ENCODE assay signal across 1 cellular context in genomic region chr14:76956253-76957090, GRCh38.
TF ChIP-seq lines count a peak whose summit lies in the region.

No MANE protein-coding gene starts in this region.

TF ChIP-seq in HepG2, 621 proteins besides CTCF, POLR2A, EP300 and RAD21 (continued from another document and continues in another):
- TF ChIP-seq PAXIP1 (CRISPR knock-in tag; conservative IDR thresholded peaks at IDR 0.05) (peak; percentile 84), ONECUT2 (CRISPR knock-in tag; IDR thresholded peaks at IDR 0.05) (no peak), MBNL3 (CRISPR knock-in tag; conservative IDR thresholded peaks at IDR 0.05) (no peak), HIC2 (CRISPR knock-in tag; IDR thresholded peaks at IDR 0.05; ENCODE audit: low read depth) (peak; percentile 68), NCOR1 (IDR thresholded peaks at IDR 0.05; ENCODE audit: borderline replicate concordance, low read length) (peak; percentile 75; the same call in 1 of the 2 replicates), NFRKB (IDR thresholded peaks at IDR 0.05) (no peak), CAMTA2 (CRISPR knock-in tag; IDR thresholded peaks at IDR 0.05; ENCODE audit: borderline replicate concordance) (no peak), SMARCC2 (IDR thresholded peaks at IDR 0.05) (no peak), XRCC5 (optimal IDR thresholded peaks at IDR 0.05; ENCODE audit: low read length) (peak; percentile 71), RARA (CRISPR knock-in tag; IDR thresholded peaks at IDR 0.05) (peak; percentile 71), PRDM10 (CRISPR knock-in tag; IDR thresholded peaks at IDR 0.05; ENCODE audit: low read depth) (peak; percentile 37; the same call in 1 of the 2 replicates), HMG20B (CRISPR knock-in tag; conservative IDR thresholded peaks at IDR 0.05) (no peak), ZNF329 (CRISPR knock-in tag; IDR thresholded peaks at IDR 0.05; ENCODE audit: low read depth) (no peak), ZSCAN30 (CRISPR knock-in tag; IDR thresholded peaks at IDR 0.05) (no peak), ZNF326 (CRISPR knock-in tag; IDR thresholded peaks at IDR 0.05; ENCODE audit: borderline replicate concordance) (no peak), SKIL (CRISPR knock-in tag; IDR thresholded peaks at IDR 0.05; ENCODE audit: borderline replicate concordance) (peak; percentile 85), ZNF576 (CRISPR knock-in tag; IDR thresholded peaks at IDR 0.05) (no peak), HNRNPK (IDR thresholded peaks at IDR 0.05; ENCODE audit: low read depth, low read length, poor library complexity, severe bottlenecking) (no peak), BORCS8-MEF2B (CRISPR knock-in tag; IDR thresholded peaks at IDR 0.05) (no peak), ZKSCAN1 (IDR thresholded peaks at IDR 0.05; ENCODE audit: low read length) (no peak), ZNF547 (CRISPR knock-in tag; IDR thresholded peaks at IDR 0.05) (no peak), ZNF646 (CRISPR knock-in tag; IDR thresholded peaks at IDR 0.05) (no peak), IRF2 (CRISPR knock-in tag; IDR thresholded peaks at IDR 0.05) (peak; percentile 47; the same call in 1 of the 2 replicates), NR3C1 (CRISPR knock-in tag; IDR thresholded peaks at IDR 0.05) (no peak), USF2 (IDR thresholded peaks at IDR 0.05; ENCODE audit: low read depth, low read length) (no peak), USF2 (CRISPR knock-in tag; IDR thresholded peaks at IDR 0.05; ENCODE audit: borderline replicate concordance) (no peak), KLF16 (CRISPR knock-in tag; IDR thresholded peaks at IDR 0.05) (no peak), ZNF747 (CRISPR knock-in tag; IDR thresholded peaks at IDR 0.05; ENCODE audit: borderline replicate concordance) (0 out of 2 replicates have a peak, but pooled peaks have one; percentile 54), ZNF512 (CRISPR knock-in tag; IDR thresholded peaks at IDR 0.05) (no peak), ZNF552 (CRISPR knock-in tag; IDR thresholded peaks at IDR 0.05; ENCODE audit: borderline replicate concordance) (no peak), HDAC1 (CRISPR knock-in tag; IDR thresholded peaks at IDR 0.05) (no peak; the same call in 1 of the 2 replicates), ARNT (IDR thresholded peaks at IDR 0.05) (no peak), ZNF607 (CRISPR knock-in tag; IDR thresholded peaks at IDR 0.05; ENCODE audit: borderline replicate concordance) (peak; percentile 59; the same call in 1 of the 2 replicates), ZNF605 (CRISPR knock-in tag; IDR thresholded peaks at IDR 0.05) (no peak), NBN (conservative IDR thresholded peaks at IDR 0.05) (no peak), ZNF10 (CRISPR knock-in tag; IDR thresholded peaks at IDR 0.05; ENCODE audit: borderline replicate concordance, low read depth) (no peak), FOXP1 (IDR thresholded peaks at IDR 0.05) (no peak), FOXP1 (CRISPR knock-in tag; IDR thresholded peaks at IDR 0.05) (no peak), ZSCAN29 (CRISPR knock-in tag; conservative IDR thresholded peaks at IDR 0.05) (no peak), SMC3 (IDR thresholded peaks at IDR 0.05; ENCODE audit: low read length) (no peak), PHF5A (CRISPR knock-in tag; IDR thresholded peaks at IDR 0.05; ENCODE audit: low read depth, unreplicated experiment) (peak; percentile 32), SMYD3 (CRISPR knock-in tag; IDR thresholded peaks at IDR 0.05) (no peak), ESRRA (CRISPR knock-in tag; IDR thresholded peaks at IDR 0.05; ENCODE audit: low read depth) (peak; percentile 99), ZNF230 (CRISPR knock-in tag; IDR thresholded peaks at IDR 0.05) (no peak)
